8 cellular contexts compared by ENCODE assay signal in genomic region chr14:67532606-67532997, GRCh38. TPM values are rescaled to one million over a fixed set of nuclear protein-coding genes. Genes with fewer than 3 reads are reported as not detected.
A peak's percentile ranks its signal among the peaks of the same experiment; 100 is the strongest.
DNase-seq lines count a peak whose midpoint lies in the region; ATAC-seq and TF ChIP-seq lines count a peak whose summit lies in the region.

No MANE protein-coding gene starts in this region.

- intact Hi-C loops in left ventricle myocardium superior (cut with micrococcal nuclease), result no loop called here

- H3K4me1 ChIP-seq in right atrium auricular region (peaks cover 0 to 13% of the 10 kb centered on the region in 2 donors), mucosa of stomach (ENCODE audit: control insufficient read depth, insufficient read depth, low read length) (peaks cover 12% of the 10 kb centered on the region)

- H3K9ac ChIP-seq in mucosa of stomach (ENCODE audit: low read length), result peak overlapping the region; percentile 70

- H3K36me3 ChIP-seq in right atrium auricular region, result no peaks in the 10 kb centered on the region
- H3K36me3 ChIP-seq in mucosa of stomach (ENCODE audit: control insufficient read depth, insufficient read depth, low read length), result no peaks in the 10 kb centered on the region

- ATAC-seq in left ventricle myocardium superior (no peak), GM18858 (IDR thresholded peaks at IDR 0.05; ENCODE audit: unreplicated experiment) (no peak)

- DNase-seq in right atrium auricular region (ENCODE audit: low spot score), result no peak
- no peak for DNase-seq in left ventricle myocardium superior
- peak; percentile 32 for DNase-seq in cerebellar cortex (ENCODE audit: low spot score)
- no peak for DNase-seq in kidney tubule cell (ENCODE audit: low spot score)
- DNase-seq in NCI-H510A (lab: John Stamatoyannopoulos, UW), result no peak
- DNase-seq in HK-2 (ENCODE audit: unreplicated experiment), result no peak

- H3K4me3 ChIP-seq in right atrium auricular region, result peak overlapping the region; percentile 71 to 75
- no peak overlapping the region for H3K4me3 ChIP-seq in mucosa of stomach (ENCODE audit: low read length)

- no peaks in the 10 kb centered on the region for H3K9me3 ChIP-seq in right atrium auricular region
- no peaks in the 10 kb centered on the region for H3K9me3 ChIP-seq in mucosa of stomach (ENCODE audit: control insufficient read depth, low read length)

- peak overlapping the region; percentile 52 to 62 for H3K27ac ChIP-seq in right atrium auricular region

- no peaks in the 10 kb centered on the region for H3K27me3 ChIP-seq in right atrium auricular region
- H3K27me3 ChIP-seq in mucosa of stomach (ENCODE audit: control insufficient read depth, insufficient read depth, low read length), result no peaks in the 10 kb centered on the region

- peak in 1 of 2 donors; percentile 13 for TF ChIP-seq CTCF in right atrium auricular region (IDR thresholded peaks at IDR 0.05)

RNA-seq across cellular contexts. Expression of gene PLEKHH1, which starts 0.5 kb away (rescaled TPM):
- total RNA-seq in right atrium auricular region (1 to 10 TPM; 2.3 to 5.3 TPM), left ventricle myocardium superior (5.5 TPM)

RNA-seq across cellular contexts. Expression of gene TMEM229B, which starts 44.1 kb away (rescaled TPM):
- total RNA-seq in right atrium auricular region (1 to 10 TPM; 1.3 to 2.9 TPM), left ventricle myocardium superior (2.2 TPM)
